Comparison of ENCODE assay signal across 10 cellular contexts in the genomic region with DNA sequence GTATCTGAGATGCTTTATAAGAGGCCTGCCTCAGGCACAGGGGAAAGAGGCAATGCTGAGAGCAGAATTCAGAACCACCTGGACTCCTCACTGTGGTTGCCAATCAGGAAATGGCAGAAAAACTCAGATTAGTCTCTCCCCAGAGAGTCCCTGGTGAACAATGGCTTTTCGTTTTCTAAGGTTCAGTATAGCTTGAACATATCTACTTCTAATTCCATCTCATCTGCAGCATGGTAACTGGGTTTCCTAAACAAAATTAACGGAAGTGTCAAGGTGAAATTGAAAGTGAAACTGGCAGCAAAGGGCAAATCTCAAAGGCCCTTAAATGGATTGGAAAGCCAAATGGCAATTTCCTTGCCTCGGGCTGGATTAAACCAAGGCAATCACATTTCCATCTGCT.
A peak's percentile ranks its signal among the peaks of the same experiment; 100 is the strongest.
DNase-seq lines count a peak whose midpoint lies in the region; ATAC-seq lines count a peak whose summit lies in the region.
"Had no signal": no experiment of that assay in that cellular context is flagged by ENCODE, and none has a peak within 500 bp of the region (broad histone marks: within the 10 kb centered on the region; RNA-seq: fewer than 3 reads in every experiment).

No MANE protein-coding gene starts in this region.

- peak; percentile 54 for ATAC-seq in GM19324 (IDR thresholded peaks at IDR 0.05; ENCODE audit: low FRiP score, unreplicated experiment)
- peak; percentile 34 for ATAC-seq in left colon

- intact Hi-C loops in left colon (cut with DNase I, micrococcal nuclease) (no loop called here), head of caudate nucleus (cut with DNase I) (no loop called here)

- DNase-seq in DMS 273 (lab: John Stamatoyannopoulos, UW; ENCODE audit: unreplicated experiment) (peak; percentile 31), DMS 273 treated with DMSO at 0.1 percent for 48 hours (lab: John Stamatoyannopoulos, UW) (no peak), NAMALWA (ENCODE audit: low spot score) (peak; percentile 6), left colon (no peak), DMS79 treated with DMSO at 0.1 percent for 48 hours (lab: John Stamatoyannopoulos, UW) (no peak), NCI-H1694 (lab: John Stamatoyannopoulos, UW) (no peak), head of caudate nucleus (no peak)
- DNase-seq: dorsolateral prefrontal cortex, testis had no signal

Comparison
In these comparisons a context has a peak if more than half of its experiments do, and no peak if none do; other contexts are left out.
1. DNase-seq: peak in DMS 273 (single experiment) and NAMALWA (single experiment); none in DMS 273 treated with DMSO at 0.1 percent for 48 hours (single experiment), left colon (0 of 2), DMS79 treated with DMSO at 0.1 percent for 48 hours (single experiment), NCI-H1694 (single experiment) and head of caudate nucleus (0 of 42).